Comparison of ENCODE assay signal across 9 cellular contexts in the genomic region with DNA sequence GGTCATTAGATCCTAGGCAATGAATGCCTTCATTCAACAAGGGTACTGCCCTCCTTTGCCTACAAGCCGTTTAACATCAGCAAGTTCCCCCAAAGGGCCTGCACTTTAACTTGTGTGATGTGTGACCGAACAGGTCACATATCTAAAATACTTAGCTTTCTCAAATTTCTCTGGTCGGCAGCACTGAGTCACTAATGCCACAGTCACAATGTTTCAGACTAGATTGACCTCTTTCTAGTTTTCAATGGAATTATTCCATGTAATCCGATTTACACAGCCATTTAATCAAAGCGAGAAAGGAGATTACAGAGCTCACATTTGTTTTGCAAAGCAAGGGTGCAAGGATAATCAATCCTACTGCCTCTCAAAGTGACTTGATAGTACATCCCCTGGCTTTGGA. TPM values are rescaled to one million over a fixed set of nuclear protein-coding genes. Genes with fewer than 3 reads are reported as not detected.
DNase-seq lines count a peak whose midpoint lies in the region; ATAC-seq and TF ChIP-seq lines count a peak whose summit lies in the region.
"Had no signal": no experiment of that assay in that cellular context is flagged by ENCODE, and none has a peak within 500 bp of the region (broad histone marks: within the 10 kb centered on the region; RNA-seq: fewer than 3 reads in every experiment).

No MANE protein-coding gene starts in this region.

- H3K4me3 ChIP-seq in HEK293 (ENCODE audit: low read depth, low read length) (peak overlapping the region; percentile 84), stomach smooth muscle (ENCODE audit: low read length in 2 of 2) (peak overlapping the region; percentile 93 to 98)

- H3K4me3 Mint-ChIP-seq in brain = peak overlapping the region; percentile 91 to 98 (median 92)
- no peak overlapping the region for H3K4me3 Mint-ChIP-seq in activated T-cell treated with anti-CD3 and anti-CD28 coated beads, Interleukin-2, amount 50 U/mL, for 72 hours

- H3K9ac ChIP-seq in stomach smooth muscle (ENCODE audit: low read length in 2 of 2) = peak overlapping the region; percentile 60 to 74

- peaks cover 62% of the 10 kb centered on the region for H3K4me1 Mint-ChIP-seq in brain
- peaks cover 9% of the 10 kb centered on the region for H3K4me1 Mint-ChIP-seq in activated T-cell treated with anti-CD3 and anti-CD28 coated beads, Interleukin-2, amount 50 U/mL, for 72 hours (ENCODE audit: low read depth)

- H3K27ac ChIP-seq in HEK293 (ENCODE audit: extremely low read depth, low read depth, low read length) (peak overlapping the region; percentile 94; the same call in 1 of the 2 replicates), stomach smooth muscle (ENCODE audit: low read length) (peak overlapping the region; percentile 58)

- ATAC-seq in HG03039 (IDR thresholded peaks at IDR 0.05; ENCODE audit: unreplicated experiment) (no peak), HG02678 (IDR thresholded peaks at IDR 0.05; ENCODE audit: unreplicated experiment) (no peak)
- ATAC-seq in activated T-cell treated with anti-CD3 and anti-CD28 coated beads, Interleukin-2, amount 50 U/mL, for 72 hours (replicated peaks in 1 of 2) = no peak

- POLR2A ChIA-PET in HEK293 (lab: Yijun Ruan, JAX) = interaction anchor here (1.2 kb wide), 1 partner anchor 9 kb away, joined by 3 read pairs; no protein-coding TSS in a partner anchor

- H3K27me3 Mint-ChIP-seq in brain = peaks cover 17% of the 10 kb centered on the region
- H3K27me3 Mint-ChIP-seq in activated T-cell treated with anti-CD3 and anti-CD28 coated beads, Interleukin-2, amount 50 U/mL, for 72 hours (ENCODE audit: low read depth) = peaks cover 51% of the 10 kb centered on the region

- H3K9me3 ChIP-seq in HEK293 (ENCODE audit: control insufficient read depth, insufficient read depth, low read depth, low read length) (no peaks in the 10 kb centered on the region), stomach smooth muscle (ENCODE audit: control insufficient read depth in 2 of 2, low read length in 2 of 2) (no peaks in the 10 kb centered on the region)

- H3K9me3 Mint-ChIP-seq in brain = no peaks in the 10 kb centered on the region
- no peaks in the 10 kb centered on the region for H3K9me3 Mint-ChIP-seq in activated T-cell treated with anti-CD3 and anti-CD28 coated beads, Interleukin-2, amount 50 U/mL, for 72 hours

- H3K36me3 Mint-ChIP-seq in brain = no peaks in the 10 kb centered on the region
- no peaks in the 10 kb centered on the region for H3K36me3 Mint-ChIP-seq in activated T-cell treated with anti-CD3 and anti-CD28 coated beads, Interleukin-2, amount 50 U/mL, for 72 hours (ENCODE audit: insufficient read depth in 2 of 2)

- no peaks in the 10 kb centered on the region for H3K27me3 ChIP-seq in stomach smooth muscle (ENCODE audit: control insufficient read depth in 1 of 2, insufficient read depth in 2 of 2, low read length in 2 of 2)

- no peaks in the 10 kb centered on the region for H3K36me3 ChIP-seq in HEK293 (ENCODE audit: control insufficient read depth in 2 of 2, insufficient read depth in 1 of 2, low read length in 2 of 2)
- H3K36me3 ChIP-seq in stomach smooth muscle (ENCODE audit: control insufficient read depth in 2 of 2, insufficient read depth in 2 of 2, low read length in 2 of 2) = no peaks in the 10 kb centered on the region

- DNase-seq in kidney glomerular epithelial cell (lab: John Stamatoyannopoulos, UW) (peak; percentile 21), NCI-H2029 treated with DMSO at 0.1 percent for 48 hours (lab: John Stamatoyannopoulos, UW) (no peak)
- DNase-seq in activated T-cell treated with anti-CD3 and anti-CD28 coated beads, Interleukin-2, amount 50 U/mL, for 72 hours = no peak
- DNase-seq: NCI-H2081 treated with DMSO at 0.1 percent for 48 hours had no signal

- H3K4me1 ChIP-seq in HEK293 (ENCODE audit: control insufficient read depth, insufficient read depth, low read length) = peaks cover 31% of the 10 kb centered on the region
- H3K4me1 ChIP-seq in stomach smooth muscle (ENCODE audit: control insufficient read depth, insufficient read depth, low read length) = peaks cover 14% of the 10 kb centered on the region

- CTCF ChIA-PET in HEK293 (lab: Yijun Ruan, JAX) = interaction anchor here (0.6 to 2.0 kb wide), 6 partner anchors 11 to 418 kb away, joined by 3 to 14 read pairs (median 3); no protein-coding TSS in a partner anchor

- peak overlapping the region; percentile 81 to 95 (median 87) for H3K27ac Mint-ChIP-seq in brain
- no peak overlapping the region for H3K27ac Mint-ChIP-seq in activated T-cell treated with anti-CD3 and anti-CD28 coated beads, Interleukin-2, amount 50 U/mL, for 72 hours

- TF ChIP-seq CTCF in HEK293 (tag by site-specific recombination; IDR thresholded peaks at IDR 0.05) (no peak), brain (conservative IDR thresholded peaks at IDR 0.05) (no peak)

TF ChIP-seq in HEK293, 187 proteins besides CTCF, POLR2A, EP300 and RAD21:
- TF ChIP-seq ZNF341 (tag by site-specific recombination; IDR thresholded peaks at IDR 0.05; ENCODE audit: low read depth) = no peak
- TF ChIP-seq ZNF624 (tag by site-specific recombination; IDR thresholded peaks at IDR 0.05) = no peak
- TF ChIP-seq, protein P1, sequence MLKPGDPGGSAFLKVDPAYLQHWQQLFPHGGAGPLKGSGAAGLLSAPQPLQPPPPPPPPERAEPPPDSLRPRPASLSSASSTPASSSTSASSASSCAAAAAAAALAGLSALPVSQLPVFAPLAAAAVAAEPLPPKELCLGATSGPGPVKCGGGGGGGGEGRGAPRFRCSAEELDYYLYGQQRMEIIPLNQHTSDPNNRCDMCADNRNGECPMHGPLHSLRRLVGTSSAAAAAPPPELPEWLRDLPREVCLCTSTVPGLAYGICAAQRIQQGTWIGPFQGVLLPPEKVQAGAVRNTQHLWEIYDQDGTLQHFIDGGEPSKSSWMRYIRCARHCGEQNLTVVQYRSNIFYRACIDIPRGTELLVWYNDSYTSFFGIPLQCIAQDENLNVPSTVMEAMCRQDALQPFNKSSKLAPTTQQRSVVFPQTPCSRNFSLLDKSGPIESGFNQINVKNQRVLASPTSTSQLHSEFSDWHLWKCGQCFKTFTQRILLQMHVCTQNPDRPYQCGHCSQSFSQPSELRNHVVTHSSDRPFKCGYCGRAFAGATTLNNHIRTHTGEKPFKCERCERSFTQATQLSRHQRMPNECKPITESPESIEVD (tag by site-specific recombination; IDR thresholded peaks at IDR 0.05) = peak; percentile 94
- TF ChIP-seq ZNF629 (tag by site-specific recombination; IDR thresholded peaks at IDR 0.05) = peak; percentile 21; the same call in 1 of the 2 replicates
- TF ChIP-seq PRDM1 (tag by site-specific recombination; IDR thresholded peaks at IDR 0.05) = 0 out of 2 replicates have a peak, but pooled peaks have one; percentile 4
- peak; percentile 24; the same call in 1 of the 2 replicates for TF ChIP-seq MZF1 (tag by site-specific recombination; IDR thresholded peaks at IDR 0.05; ENCODE audit: borderline replicate concordance)

RNA-seq across cellular contexts. Expression of a gene that starts 2.0 kb away (rescaled TPM):
- 21.0 TPM for polyA plus RNA-seq in brain (ENCODE audit: insufficient read depth, low read depth, low replicate concordance)
- total RNA-seq in activated T-cell treated with anti-CD3 and anti-CD28 coated beads, Interleukin-2, amount 50 U/mL, for 72 hours = under 1 TPM; 0.05 to 0.16 TPM

Comparison
In these comparisons a context has a peak if more than half of its experiments do, and no peak if none do; other contexts are left out.
1. H3K4me3 Mint-ChIP-seq: peak in brain (5 of 5); none in activated T-cell treated with anti-CD3 and anti-CD28 coated beads, Interleukin-2, amount 50 U/mL, for 72 hours (0 of 2).